ENCODE assay signal across 12 cellular contexts in the genomic region with DNA sequence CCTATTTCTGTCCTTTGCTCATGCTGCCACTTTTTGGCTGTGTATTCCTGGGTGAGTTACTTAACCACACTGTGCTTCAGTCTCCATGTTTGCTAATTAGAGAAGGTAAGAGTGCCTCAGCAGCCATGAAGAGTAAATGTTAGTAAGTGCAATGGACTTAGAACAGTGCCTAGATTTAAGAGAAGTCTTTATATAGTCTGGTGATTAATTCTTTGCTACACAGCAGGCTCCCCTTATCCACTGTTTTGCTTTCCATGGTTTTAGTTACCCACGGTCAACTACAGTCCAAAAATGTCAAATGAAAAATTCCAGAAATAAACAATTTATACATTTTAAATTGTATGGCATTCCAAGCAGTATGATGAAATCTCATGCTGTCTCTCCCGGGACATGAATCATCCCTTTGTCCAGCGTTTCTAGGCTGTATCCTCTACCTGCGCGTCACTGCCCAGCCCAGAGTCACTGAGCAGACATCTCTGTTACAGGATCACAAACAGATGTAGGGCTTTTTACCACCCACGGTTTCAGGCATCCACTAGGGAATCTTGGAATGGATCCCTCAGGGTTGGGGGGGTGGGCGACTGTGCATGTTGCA.
A peak's percentile ranks its signal among the peaks of the same experiment; 100 is the strongest.
DNase-seq lines count a peak whose midpoint lies in the region; ATAC-seq and TF ChIP-seq lines count a peak whose summit lies in the region.
"Had no signal": no experiment of that assay in that cellular context is flagged by ENCODE, and none has a peak within 500 bp of the region (broad histone marks: within the 10 kb centered on the region; RNA-seq: fewer than 3 reads in every experiment).

No MANE protein-coding gene starts in this region.

- H3K27ac ChIP-seq in HCT116 (ENCODE audit: low read depth, low read length), result no peak overlapping the region
- H3K27ac ChIP-seq in left ventricle myocardium inferior (replicated peaks), result no peak overlapping the region
- H3K27ac ChIP-seq: VCaP had no signal

- H2AFZ ChIP-seq in HCT116 (ENCODE audit: low read depth, low read length, poor library complexity, severe bottlenecking), result no peak overlapping the region

- DNase-seq in HCT116 (ENCODE audit: low read depth, low spot score) (peak; percentile 76), WTC11 (ENCODE audit: low spot score) (no peak), foreskin melanocyte (peak; percentile 51), skeletal muscle cell (ENCODE audit: low read depth) (peak; percentile 99), left ventricle myocardium inferior (no peak)
- DNase-seq in activated naive CD4-positive, alpha-beta T cell treated with anti-CD3 and anti-CD28 coated beads, Interleukin-2, amount 50 U/mL, for 16 hours, result no peak
- DNase-seq in activated T-cell treated with anti-CD3 and anti-CD28 coated beads, Interleukin-2, amount 50 U/mL, for 48 hours, result no peak
- DNase-seq: NCI-H345; stimulated activated CD8-positive, alpha-beta memory T cell treated with anti-CD3 and anti-CD28 coated beads, Interleukin-4, amount 100 ng/mL, for 48 hours had no signal

- BruUV-seq in HCT116 (replicated peaks; lab: Mats Ljungman, UMichigan), result no TSS peak

- no peak overlapping the region for H3K27ac Mint-ChIP-seq in WTC11
- H3K27ac Mint-ChIP-seq: activated naive CD4-positive, alpha-beta T cell treated with anti-CD3 and anti-CD28 coated beads, Interleukin-2, amount 50 U/mL, for 24 hours had no signal

- H3K79me2 ChIP-seq in HCT116 (ENCODE audit: insufficient read depth, low read length), result no peaks in the 10 kb centered on the region

- no peak for TF ChIP-seq CTCF in HCT116 (IDR thresholded peaks at IDR 0.05 in 2 of 3, conservative IDR thresholded peaks at IDR 0.05 in 1 of 3; ENCODE audit: borderline replicate concordance in 1 of 3, insufficient read depth in 1 of 3, low read depth in 2 of 3, low read length in 2 of 3)
- no peak for TF ChIP-seq CTCF in WTC11 (IDR thresholded peaks at IDR 0.05)
- no peak for TF ChIP-seq CTCF in left ventricle myocardium inferior (IDR thresholded peaks at IDR 0.05; ENCODE audit: borderline replicate concordance)

- H3K36me3 ChIP-seq in HCT116 (ENCODE audit: control insufficient read depth in 1 of 2, insufficient read depth in 2 of 2, low read length in 2 of 2) (no peaks in the 10 kb centered on the region), left ventricle myocardium inferior (peaks cover 9% of the 10 kb centered on the region)

- peaks cover 15 to 26% of the 10 kb centered on the region in 2 experiments for H3K4me1 ChIP-seq in HCT116 (ENCODE audit: control insufficient read depth in 1 of 2, insufficient read depth in 2 of 2, low read length in 2 of 2)
- peaks cover under 1% of the 10 kb centered on the region for H3K4me1 ChIP-seq in left ventricle myocardium inferior

- no peak overlapping the region for H3K9ac ChIP-seq in HCT116 (ENCODE audit: low read length)

- H3K4me3 ChIP-seq in HCT116 (replicated peaks in 1 of 2; ENCODE audit: low read depth in 1 of 2, low read length in 2 of 2) (no peak overlapping the region), skeletal muscle cell (ENCODE audit: low read depth, low read length) (no peak overlapping the region), left ventricle myocardium inferior (no peak overlapping the region)

- no peaks in the 10 kb centered on the region for H4K20me1 ChIP-seq in HCT116 (ENCODE audit: insufficient read depth)

- TF ChIP-seq RAD21 in HCT116 (IDR thresholded peaks at IDR 0.05; ENCODE audit: low read depth), result no peak

- POLR2A ChIA-PET in HCT116 (lab: Charles Lee), result no interaction called here
- POLR2A ChIA-PET in WTC11 (lab: Charles Lee), result no interaction called here

- peak overlapping the region; percentile 47 for H3K4me2 ChIP-seq in HCT116 (ENCODE audit: low read length)

- no peaks in the 10 kb centered on the region for H3K36me3 Mint-ChIP-seq in WTC11
- H3K36me3 Mint-ChIP-seq: activated naive CD4-positive, alpha-beta T cell treated with anti-CD3 and anti-CD28 coated beads, Interleukin-2, amount 50 U/mL, for 24 hours had no signal

- peak; percentile 94 for ATAC-seq in HCT116
- no peak for ATAC-seq in WTC11
- no peak for ATAC-seq in HG03469 (IDR thresholded peaks at IDR 0.05; ENCODE audit: unreplicated experiment)

- H3K27me3 ChIP-seq in HCT116 (ENCODE audit: insufficient read depth, low read length) (no peaks in the 10 kb centered on the region), left ventricle myocardium inferior (ENCODE audit: low read depth) (no peaks in the 10 kb centered on the region)

- RAD21 ChIA-PET in HCT116 (lab: Charles Lee; ENCODE audit: low non-redundant PET in 1 of 2, low total read pairs in 2 of 2, uncharacterized antibody in 2 of 2, unreplicated experiment in 2 of 2), result no interaction called here

- no peaks in the 10 kb centered on the region for H3K27me3 Mint-ChIP-seq in WTC11 (ENCODE audit: low read depth)

- no peak for TF ChIP-seq POLR2A in HCT116 (IDR thresholded peaks at IDR 0.05; ENCODE audit: borderline replicate concordance, extremely low read depth, insufficient read depth, insufficient read length)

- no peak overlapping the region for H3K4me3 Mint-ChIP-seq in WTC11
- H3K4me3 Mint-ChIP-seq: activated naive CD4-positive, alpha-beta T cell treated with anti-CD3 and anti-CD28 coated beads, Interleukin-2, amount 50 U/mL, for 24 hours had no signal

- CTCF ChIA-PET in HCT116 (lab: Charles Lee), result interaction anchor here (1.9 kb wide), 1 partner anchor 10 kb away, joined by 5 read pairs; no protein-coding TSS in a partner anchor
- CTCF ChIA-PET in WTC11 (lab: Charles Lee), result interaction anchor here (1.3 to 2.4 kb wide), 2 partner anchors 10 to 25 kb away, joined by 4 to 9 read pairs; no protein-coding TSS in a partner anchor

- H3K9me3 ChIP-seq in HCT116 (ENCODE audit: control insufficient read depth in 1 of 2, insufficient read depth in 1 of 2, low read depth in 1 of 2, low read length in 2 of 2) (no peaks in the 10 kb centered on the region), left ventricle myocardium inferior (replicated peaks) (no peaks in the 10 kb centered on the region)

- H3K4me1 Mint-ChIP-seq in WTC11, result peaks cover 21% of the 10 kb centered on the region
- H3K4me1 Mint-ChIP-seq: activated naive CD4-positive, alpha-beta T cell treated with anti-CD3 and anti-CD28 coated beads, Interleukin-2, amount 50 U/mL, for 24 hours had no signal

- intact Hi-C loops in HCT116 (cut with micrococcal nuclease), result loop anchor here (10.0 kb wide), 1 partner anchor 155 kb away; no protein-coding TSS in a partner anchor
- intact Hi-C loops in left ventricle myocardium inferior (cut with micrococcal nuclease), result no loop called here

- H3K9me3 Mint-ChIP-seq in WTC11, result no peaks in the 10 kb centered on the region
- H3K9me3 Mint-ChIP-seq: activated naive CD4-positive, alpha-beta T cell treated with anti-CD3 and anti-CD28 coated beads, Interleukin-2, amount 50 U/mL, for 24 hours had no signal

- H3K9me2 ChIP-seq in HCT116 (ENCODE audit: insufficient read depth), result no peaks in the 10 kb centered on the region

TF ChIP-seq in HCT116, 20 proteins besides CTCF, POLR2A, EP300 and RAD21 (continues in another document):
- 0 out of 2 replicates have a peak, but pooled peaks have one; percentile 23 for TF ChIP-seq CBX3 (IDR thresholded peaks at IDR 0.05; ENCODE audit: low read depth)
- TF ChIP-seq SIN3A (IDR thresholded peaks at IDR 0.05; ENCODE audit: low read depth), result no peak
- peak; percentile 20; the same call in 1 of the 2 replicates for TF ChIP-seq JUND (IDR thresholded peaks at IDR 0.05)
- 0 out of 2 replicates have a peak, but pooled peaks have one; percentile 32 for TF ChIP-seq SP1 (IDR thresholded peaks at IDR 0.05; ENCODE audit: low read depth)
- no peak for TF ChIP-seq SRF (IDR thresholded peaks at IDR 0.05; ENCODE audit: low read depth)
- peak; percentile 43; the same call in 1 of the 2 replicates for TF ChIP-seq ATF3 (IDR thresholded peaks at IDR 0.05)
- no peak for TF ChIP-seq ZFX (IDR thresholded peaks at IDR 0.05)
- TF ChIP-seq YY1 (IDR thresholded peaks at IDR 0.05; ENCODE audit: extremely low read depth, insufficient replicate concordance, low read depth, low read length), result no peak
- peak; percentile 49; the same call in 1 of the 2 replicates for TF ChIP-seq EGR1 (IDR thresholded peaks at IDR 0.05; ENCODE audit: low read depth)
- peak; percentile 36; the same call in 1 of the 2 replicates for TF ChIP-seq FOSL1 (IDR thresholded peaks at IDR 0.05; ENCODE audit: low read depth)
- TF ChIP-seq ELF1 (IDR thresholded peaks at IDR 0.05; ENCODE audit: borderline replicate concordance, low read depth), result no peak
- peak; percentile 85 for TF ChIP-seq CEBPB (IDR thresholded peaks at IDR 0.05; ENCODE audit: low read depth)

TF ChIP-seq in WTC11, 78 proteins besides CTCF, POLR2A, EP300 and RAD21:
- TF ChIP-seq IRF2 (CRISPR knock-in tag; IDR thresholded peaks at IDR 0.05; ENCODE audit: borderline replicate concordance, low read depth), result no peak
- TF ChIP-seq GABPB1 (CRISPR knock-in tag; IDR thresholded peaks at IDR 0.05), result peak; percentile 56; the same call in 1 of the 2 replicates

Comparison
In these comparisons a context has a peak if more than half of its experiments do, and no peak if none do; other contexts are left out.
1. DNase-seq: peak in HCT116 (single experiment), foreskin melanocyte (single experiment) and skeletal muscle cell (single experiment); none in WTC11 (single experiment), activated naive CD4-positive, alpha-beta T cell treated with anti-CD3 and anti-CD28 coated beads, Interleukin-2, amount 50 U/mL, for 16 hours (single experiment), left ventricle myocardium inferior (single experiment) and activated T-cell treated with anti-CD3 and anti-CD28 coated beads, Interleukin-2, amount 50 U/mL, for 48 hours (0 of 2).
2. Of the 4 proteins assayed by ChIP-seq in both WTC11 and HCT116: peak only in WTC11: none; only in HCT116: ATF3, MAX and SP1; in both: none; in neither: 1.